3 cellular contexts compared by ENCODE assay signal in the genomic region with DNA sequence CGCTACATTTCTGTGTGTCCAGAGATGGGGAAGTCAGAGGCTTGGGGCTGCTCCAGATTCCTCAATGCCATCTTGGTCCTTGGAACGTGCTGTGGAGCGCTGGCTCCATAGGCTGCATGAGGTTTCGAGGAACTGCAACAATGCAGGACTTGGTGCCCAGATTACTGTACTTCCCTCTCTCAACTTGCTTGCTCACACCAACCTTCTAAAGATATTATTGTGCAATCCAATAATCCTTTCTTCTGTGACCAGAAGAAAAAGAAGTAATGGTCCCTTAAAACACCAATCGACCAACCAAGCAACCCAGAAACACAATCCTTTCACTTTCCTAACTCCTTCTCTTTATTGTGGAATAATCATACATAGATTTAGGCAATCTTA.
A peak's percentile ranks its signal among the peaks of the same experiment; 100 is the strongest.
TF ChIP-seq lines count a peak whose summit lies in the region.

No MANE protein-coding gene starts in this region.

TF ChIP-seq in HEK293, 187 proteins besides CTCF, POLR2A, EP300 and RAD21:
- TF ChIP-seq, protein P1, sequence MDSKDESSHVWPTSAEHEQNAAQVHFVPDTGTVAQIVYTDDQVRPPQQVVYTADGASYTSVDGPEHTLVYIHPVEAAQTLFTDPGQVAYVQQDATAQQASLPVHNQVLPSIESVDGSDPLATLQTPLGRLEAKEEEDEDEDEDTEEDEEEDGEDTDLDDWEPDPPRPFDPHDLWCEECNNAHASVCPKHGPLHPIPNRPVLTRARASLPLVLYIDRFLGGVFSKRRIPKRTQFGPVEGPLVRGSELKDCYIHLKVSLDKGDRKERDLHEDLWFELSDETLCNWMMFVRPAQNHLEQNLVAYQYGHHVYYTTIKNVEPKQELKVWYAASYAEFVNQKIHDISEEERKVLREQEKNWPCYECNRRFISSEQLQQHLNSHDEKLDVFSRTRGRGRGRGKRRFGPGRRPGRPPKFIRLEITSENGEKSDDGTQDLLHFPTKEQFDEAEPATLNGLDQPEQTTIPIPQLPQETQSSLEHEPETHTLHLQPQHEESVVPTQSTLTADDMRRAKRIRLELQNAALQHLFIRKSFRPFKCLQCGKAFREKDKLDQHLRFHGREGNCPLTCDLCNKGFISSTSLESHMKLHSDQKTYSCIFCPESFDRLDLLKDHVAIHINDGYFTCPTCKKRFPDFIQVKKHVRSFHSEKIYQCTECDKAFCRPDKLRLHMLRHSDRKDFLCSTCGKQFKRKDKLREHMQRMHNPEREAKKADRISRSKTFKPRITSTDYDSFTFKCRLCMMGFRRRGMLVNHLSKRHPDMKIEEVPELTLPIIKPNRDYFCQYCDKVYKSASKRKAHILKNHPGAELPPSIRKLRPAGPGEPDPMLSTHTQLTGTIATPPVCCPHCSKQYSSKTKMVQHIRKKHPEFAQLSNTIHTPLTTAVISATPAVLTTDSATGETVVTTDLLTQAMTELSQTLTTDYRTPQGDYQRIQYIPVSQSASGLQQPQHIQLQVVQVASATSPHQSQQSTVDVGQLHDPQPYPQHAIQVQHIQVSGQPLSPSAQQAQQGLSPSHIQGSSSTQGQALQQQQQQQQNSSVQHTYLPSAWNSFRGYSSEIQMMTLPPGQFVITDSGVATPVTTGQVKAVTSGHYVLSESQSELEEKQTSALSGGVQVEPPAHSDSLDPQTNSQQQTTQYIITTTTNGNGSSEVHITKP (tag by site-specific recombination; IDR thresholded peaks at IDR 0.05) = no peak
- no peak for TF ChIP-seq HOXA7 (CRISPR knock-in tag; IDR thresholded peaks at IDR 0.05; ENCODE audit: borderline replicate concordance)
- 0 out of 2 replicates have a peak, but pooled peaks have one; percentile 3 for TF ChIP-seq SP7 (tag by site-specific recombination; IDR thresholded peaks at IDR 0.05)
- TF ChIP-seq ZNF335 (tag by site-specific recombination; conservative IDR thresholded peaks at IDR 0.05) = 0 out of 2 replicates have a peak, but pooled peaks have one; percentile 7

TF ChIP-seq in endothelial cell of umbilical vein, 7 proteins besides CTCF, POLR2A, EP300 and RAD21 (continued from another document):
- TF ChIP-seq, protein P2, sequence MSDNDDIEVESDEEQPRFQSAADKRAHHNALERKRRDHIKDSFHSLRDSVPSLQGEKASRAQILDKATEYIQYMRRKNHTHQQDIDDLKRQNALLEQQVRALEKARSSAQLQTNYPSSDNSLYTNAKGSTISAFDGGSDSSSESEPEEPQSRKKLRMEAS (IDR thresholded peaks at IDR 0.05; ENCODE audit: insufficient read depth, insufficient read length) = no peak
- TF ChIP-seq JUN (IDR thresholded peaks at IDR 0.05; ENCODE audit: borderline replicate concordance, insufficient read depth, insufficient read length, low read depth) = no peak
- no peak for TF ChIP-seq MYC (IDR thresholded peaks at IDR 0.05; ENCODE audit: low read depth, low read length)

TF ChIP-seq in neural cell, 6 proteins besides CTCF, POLR2A, EP300 and RAD21 (continued from another document):
- TF ChIP-seq, protein P3, sequence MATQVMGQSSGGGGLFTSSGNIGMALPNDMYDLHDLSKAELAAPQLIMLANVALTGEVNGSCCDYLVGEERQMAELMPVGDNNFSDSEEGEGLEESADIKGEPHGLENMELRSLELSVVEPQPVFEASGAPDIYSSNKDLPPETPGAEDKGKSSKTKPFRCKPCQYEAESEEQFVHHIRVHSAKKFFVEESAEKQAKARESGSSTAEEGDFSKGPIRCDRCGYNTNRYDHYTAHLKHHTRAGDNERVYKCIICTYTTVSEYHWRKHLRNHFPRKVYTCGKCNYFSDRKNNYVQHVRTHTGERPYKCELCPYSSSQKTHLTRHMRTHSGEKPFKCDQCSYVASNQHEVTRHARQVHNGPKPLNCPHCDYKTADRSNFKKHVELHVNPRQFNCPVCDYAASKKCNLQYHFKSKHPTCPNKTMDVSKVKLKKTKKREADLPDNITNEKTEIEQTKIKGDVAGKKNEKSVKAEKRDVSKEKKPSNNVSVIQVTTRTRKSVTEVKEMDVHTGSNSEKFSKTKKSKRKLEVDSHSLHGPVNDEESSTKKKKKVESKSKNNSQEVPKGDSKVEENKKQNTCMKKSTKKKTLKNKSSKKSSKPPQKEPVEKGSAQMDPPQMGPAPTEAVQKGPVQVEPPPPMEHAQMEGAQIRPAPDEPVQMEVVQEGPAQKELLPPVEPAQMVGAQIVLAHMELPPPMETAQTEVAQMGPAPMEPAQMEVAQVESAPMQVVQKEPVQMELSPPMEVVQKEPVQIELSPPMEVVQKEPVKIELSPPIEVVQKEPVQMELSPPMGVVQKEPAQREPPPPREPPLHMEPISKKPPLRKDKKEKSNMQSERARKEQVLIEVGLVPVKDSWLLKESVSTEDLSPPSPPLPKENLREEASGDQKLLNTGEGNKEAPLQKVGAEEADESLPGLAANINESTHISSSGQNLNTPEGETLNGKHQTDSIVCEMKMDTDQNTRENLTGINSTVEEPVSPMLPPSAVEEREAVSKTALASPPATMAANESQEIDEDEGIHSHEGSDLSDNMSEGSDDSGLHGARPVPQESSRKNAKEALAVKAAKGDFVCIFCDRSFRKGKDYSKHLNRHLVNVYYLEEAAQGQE (IDR thresholded peaks at IDR 0.05; ENCODE audit: borderline replicate concordance) = no peak
- no peak for TF ChIP-seq MXI1 (conservative IDR thresholded peaks at IDR 0.05; ENCODE audit: poor library complexity, severe bottlenecking)
- no peak for TF ChIP-seq EZH2 (IDR thresholded peaks at IDR 0.05; ENCODE audit: borderline replicate concordance, insufficient read depth, low read length, poor library complexity, severe bottlenecking)
- TF ChIP-seq POLR2AphosphoS5 (IDR thresholded peaks at IDR 0.05) = no peak
